In genomic region chr1:85554630-85555327, GRCh38 we compare ENCODE assay signal across 1 cellular context.
TF ChIP-seq lines count a peak whose summit lies in the region.

No MANE protein-coding gene starts in this region.

TF ChIP-seq in WTC11, 78 proteins besides CTCF, POLR2A, EP300 and RAD21 (continued from another document):
- TF ChIP-seq PREB (CRISPR knock-in tag; IDR thresholded peaks at IDR 0.05; ENCODE audit: borderline replicate concordance) (no peak), GABPB1 (CRISPR knock-in tag; IDR thresholded peaks at IDR 0.05) (no peak), TP53 (CRISPR knock-in tag; IDR thresholded peaks at IDR 0.05) (no peak)
